Comparison of ENCODE assay signal across 8 cellular contexts in genomic region chr6:53048431-53049195, GRCh38. TPM values are rescaled to one million over a fixed set of nuclear protein-coding genes. Genes with fewer than 3 reads are reported as not detected.
DNase-seq lines count a peak whose midpoint lies in the region; ATAC-seq and TF ChIP-seq lines count a peak whose summit lies in the region.

No MANE protein-coding gene starts in this region.

- DNase-seq in GM04504 (ENCODE audit: low read depth): peak; percentile 47
- DNase-seq in Kasumi-1 (lab: John Stamatoyannopoulos, UW): peak; percentile 31
- no peak for DNase-seq in coronary artery (ENCODE audit: low spot score)
- DNase-seq in thoracic aorta (ENCODE audit: low spot score): no peak
- DNase-seq in SIG-M5 treated with dmso at 0.1 percent for 504 hours (lab: John Stamatoyannopoulos, UW; ENCODE audit: unreplicated experiment): no peak
- DNase-seq in stimulated activated CD8-positive, alpha-beta memory T cell treated with anti-CD3 and anti-CD28 coated beads, Interleukin-4, amount 100 ng/mL, for 48 hours: no peak

- H3K27ac ChIP-seq in coronary artery (no peak overlapping the region), thoracic aorta (no peak overlapping the region)

- no peaks in the 10 kb centered on the region for H3K27me3 ChIP-seq in thoracic aorta (replicated peaks; ENCODE audit: insufficient read depth)

- H3K4me3 ChIP-seq in coronary artery (peak overlapping the region; percentile 3), thoracic aorta (peak overlapping the region; percentile 40)

- H3K4me1 ChIP-seq in thoracic aorta (ENCODE audit: control insufficient read depth in 1 of 2, low read depth in 2 of 2): peaks cover 4 to 10% of the 10 kb centered on the region in 2 donors

- peak; percentile 95 for ATAC-seq in GM21723 (IDR thresholded peaks at IDR 0.05; ENCODE audit: unreplicated experiment)
- ATAC-seq in thoracic aorta (ENCODE audit: insufficient number of reproducible peaks, low FRiP score, low read depth): no peak
- ATAC-seq in GM21526 (IDR thresholded peaks at IDR 0.05; ENCODE audit: low FRiP score, unreplicated experiment): no peak

- no peaks in the 10 kb centered on the region for H3K36me3 ChIP-seq in thoracic aorta

- H3K9me3 ChIP-seq in thoracic aorta: no peaks in the 10 kb centered on the region

- TF ChIP-seq CTCF in coronary artery (IDR thresholded peaks at IDR 0.05) (no peak), thoracic aorta (IDR thresholded peaks at IDR 0.05) (no peak)

RNA-seq across cellular contexts. Expression of gene CILK1, which starts 13.0 kb away (rescaled TPM):
- 10 to 100 TPM; 14.2 to 18.6 TPM for total RNA-seq in thoracic aorta

RNA-seq across cellular contexts. Expression of gene FBXO9, which starts 16.6 kb away (rescaled TPM):
- total RNA-seq in thoracic aorta: 10 to 100 TPM; 30.1 to 78.2 TPM

RNA-seq across cellular contexts. Expression of gene GSTA4, which starts 53.5 kb away (rescaled TPM):
- 10 to 100 TPM; 18.1 to 19.4 TPM for total RNA-seq in thoracic aorta

Comparison
In these comparisons a context has a peak if more than half of its experiments do, and no peak if none do; other contexts are left out.
1. DNase-seq: peak in GM04504 (single experiment) and Kasumi-1 (2 of 2); none in coronary artery (single experiment), thoracic aorta (single experiment), SIG-M5 treated with dmso at 0.1 percent for 504 hours (single experiment) and stimulated activated CD8-positive, alpha-beta memory T cell treated with anti-CD3 and anti-CD28 coated beads, Interleukin-4, amount 100 ng/mL, for 48 hours (single experiment).